Comparison of ENCODE assay signal across 9 cellular contexts in the genomic region with DNA sequence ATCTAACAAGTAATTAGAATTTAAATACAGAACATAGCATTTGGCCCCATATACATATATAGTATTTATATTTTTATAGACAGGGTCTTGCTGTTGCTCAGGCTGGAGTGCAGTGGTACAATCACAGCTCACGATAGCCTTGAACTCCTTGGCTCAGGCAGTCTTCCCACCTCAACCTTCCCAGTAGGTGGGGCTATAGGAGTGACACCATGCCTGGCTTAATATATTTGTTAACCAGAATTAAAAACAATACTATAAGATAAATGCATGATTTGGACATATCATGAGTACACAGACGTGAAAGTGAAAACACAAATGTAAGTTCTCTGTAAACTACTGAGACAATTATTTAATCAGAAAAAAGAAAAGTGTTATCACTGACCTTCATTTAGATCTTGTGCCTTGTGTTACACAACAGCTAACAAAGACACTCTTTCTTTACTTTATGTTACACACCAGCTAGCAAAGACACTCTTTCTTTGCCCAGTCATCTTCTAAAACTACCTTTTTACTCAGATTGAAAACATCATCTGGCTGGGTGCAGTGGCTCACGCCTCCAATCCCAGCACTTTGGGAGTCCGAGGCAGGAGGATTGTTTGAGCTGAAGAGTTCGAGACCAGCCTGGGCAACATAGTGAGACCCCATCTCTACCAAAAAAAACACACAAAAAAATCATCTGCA. TPM values are rescaled to one million over a fixed set of nuclear protein-coding genes. Genes with fewer than 3 reads are reported as not detected.
DNase-seq lines count a peak whose midpoint lies in the region; ATAC-seq, FAIRE-seq and TF ChIP-seq lines count a peak whose summit lies in the region.
"Had no signal": no experiment of that assay in that cellular context is flagged by ENCODE, and none has a peak within 500 bp of the region (broad histone marks: within the 10 kb centered on the region; RNA-seq: fewer than 3 reads in every experiment).

No MANE protein-coding gene starts in this region.

- H2AFZ ChIP-seq in GM12878 (ENCODE audit: control insufficient read depth, low read depth, low read length): no peak overlapping the region

- peak; percentile 18 for FAIRE-seq in GM12878 (lab: Jason Lieb, UNC)

- no peak overlapping the region for H3K4me2 ChIP-seq in GM12878 (ENCODE audit: control insufficient read depth, insufficient read depth)

- H3K9me3 ChIP-seq in CD8-positive, alpha-beta T cell (ENCODE audit: low read length): no peaks in the 10 kb centered on the region
- H3K9me3 ChIP-seq in GM12878 (replicated peaks; ENCODE audit: control insufficient read depth, insufficient read depth, low read length) (no peaks in the 10 kb centered on the region), aorta (ENCODE audit: control insufficient read depth, low read length) (no peaks in the 10 kb centered on the region)

- no peak overlapping the region for H3K9ac ChIP-seq in GM12878 (ENCODE audit: control insufficient read depth, insufficient read depth, low read length)

- CTCF ChIA-PET in CD8-positive, alpha-beta T cell (lab: Charles Lee): interaction anchor here (0.9 to 1.9 kb wide), 4 partner anchors 124 to 331 kb away, joined by 3 to 10 read pairs (median 4); no protein-coding TSS in a partner anchor
- CTCF ChIA-PET in GM12878 (lab: Yijun Ruan, JAX): interaction anchor here (0.9 to 3.2 kb wide), 7 partner anchors 31 to 137 kb away, joined by 3 to 17 read pairs (median 3); no protein-coding TSS in a partner anchor

- TF ChIP-seq RAD21 in GM12878 (IDR thresholded peaks at IDR 0.05; ENCODE audit: insufficient read depth, low read depth, low read length): peak; percentile 39; the same call in 1 of the 2 replicates

- H4K20me1 ChIP-seq in GM12878 (ENCODE audit: control insufficient read depth, insufficient read depth): no peaks in the 10 kb centered on the region

- TF ChIP-seq POLR2A in GM12878 (IDR thresholded peaks at IDR 0.05; ENCODE audit: low read depth, low read length): no peak

- peaks cover 4% of the 10 kb centered on the region for H3K4me1 Mint-ChIP-seq in CD8-positive, alpha-beta T cell (ENCODE audit: low read depth)

- TF ChIP-seq EP300 in GM12878 (IDR thresholded peaks at IDR 0.05; ENCODE audit: borderline replicate concordance in 1 of 2, control insufficient read depth in 1 of 2, low read depth in 2 of 2, low read length in 2 of 2): no peak

- intact Hi-C loops in CD8-positive, alpha-beta T cell (cut with DNase I, micrococcal nuclease): loop anchor here (1.0 kb wide), 2 partner anchors 31 to 136 kb away; no protein-coding TSS in a partner anchor
- intact Hi-C loops in GM12878 (cut with micrococcal nuclease; ENCODE audit: unreplicated experiment): no loop called here
- intact Hi-C loops in aorta (cut with DNase I): loop anchor here in 1 of 2 donors (2.0 kb wide), 1 partner anchor 135 kb away; no protein-coding TSS in a partner anchor

- SMC1A ChIA-PET in GM12878 (lab: Charles Lee; ENCODE audit: uncharacterized antibody, unreplicated experiment): interaction anchor here (0.9 to 2.1 kb wide), 4 partner anchors 15 to 135 kb away, joined by 3 to 9 read pairs (median 4); no protein-coding TSS in a partner anchor

- H3K9me3 Mint-ChIP-seq in CD8-positive, alpha-beta T cell: no peaks in the 10 kb centered on the region
- H3K9me3 Mint-ChIP-seq: activated B cell treated with CpG ODN at 0.5 μM for 24 hours had no signal

- POLR2A ChIA-PET in CD8-positive, alpha-beta T cell (lab: Charles Lee): interaction anchor here (1.1 kb wide), 1 partner anchor 51 kb away, joined by 3 read pairs; no protein-coding TSS in a partner anchor
- POLR2A ChIA-PET in GM12878 (lab: Charles Lee): interaction anchor here (0.7 to 0.9 kb wide), 2 partner anchors 28 to 32 kb away, joined by 3 read pairs; no protein-coding TSS in a partner anchor

- H3K27me3 ChIP-seq in CD8-positive, alpha-beta T cell (ENCODE audit: insufficient read depth, low read length): no peaks in the 10 kb centered on the region
- H3K27me3 ChIP-seq in GM12878 (replicated peaks in 1 of 2; ENCODE audit: control insufficient read depth in 2 of 2, insufficient read depth in 2 of 2, low read length in 1 of 2) (no peaks in the 10 kb centered on the region), aorta (ENCODE audit: control insufficient read depth in 1 of 2, insufficient read depth in 2 of 2, low read length in 1 of 2) (no peaks in the 10 kb centered on the region)

- 86% methylated on average over 5 of the region's 5 CpGs for WGBS in GM12878 (ENCODE audit: insufficient coverage, insufficient replicate concordance, low lambda C conversion rate, missing lambda C conversion rate)
- WGBS in aorta, 2 donors: 75 to 76% methylated on average over 5 of the region's 5 CpGs

- H3K4me3 ChIP-seq in CD8-positive, alpha-beta T cell (ENCODE audit: low read depth, low read length): no peak overlapping the region
- H3K4me3 ChIP-seq in GM12878: no peak overlapping the region
- H3K4me3 ChIP-seq in aorta (ENCODE audit: low read length in 2 of 2): no peak overlapping the region

- H3K27ac Mint-ChIP-seq in CD8-positive, alpha-beta T cell: peak overlapping the region; percentile 32
- H3K27ac Mint-ChIP-seq: activated B cell treated with CpG ODN at 0.5 μM for 24 hours had no signal

- TF ChIP-seq CTCF in CD8-positive, alpha-beta T cell (IDR thresholded peaks at IDR 0.05): peak; percentile 19
- TF ChIP-seq CTCF in GM12878 (IDR thresholded peaks at IDR 0.05 in 2 of 3, conservative IDR thresholded peaks at IDR 0.05 in 1 of 3; ENCODE audit: control insufficient read depth in 2 of 3, extremely low read depth in 1 of 3, insufficient read depth in 1 of 3, low read depth in 3 of 3, low read length in 3 of 3) (peak; percentile 28 to 36 (median 30); a peak in 4 of 6 replicates), omental fat pad (IDR thresholded peaks at IDR 0.05) (no peak)

- peaks cover 76% of the 10 kb centered on the region for H3K36me3 Mint-ChIP-seq in CD8-positive, alpha-beta T cell

- H3K36me3 ChIP-seq in CD8-positive, alpha-beta T cell (ENCODE audit: insufficient read depth, low read length): peaks cover 42% of the 10 kb centered on the region
- H3K36me3 ChIP-seq in GM12878 (ENCODE audit: control insufficient read depth in 2 of 2, insufficient read depth in 2 of 2, low read length in 1 of 2): peaks cover 14 to 22% of the 10 kb centered on the region in 2 experiments; a peak in 3 of 4 replicates
- H3K36me3 ChIP-seq in aorta (ENCODE audit: control insufficient read depth in 1 of 2, insufficient read depth in 2 of 2, low read length in 1 of 2): peaks cover 1 to 4% of the 10 kb centered on the region in 2 donors

- no peak for ATAC-seq in CD8-positive, alpha-beta T cell
- ATAC-seq in GM12878: peak; percentile 48; the same call in 2 of the 3 replicates
- no peak for ATAC-seq in aorta (ENCODE audit: low FRiP score)
- ATAC-seq in omental fat pad (ENCODE audit: low FRiP score): no peak

- H3K4me1 ChIP-seq in CD8-positive, alpha-beta T cell (ENCODE audit: insufficient read depth, low read length): no peaks in the 10 kb centered on the region
- H3K4me1 ChIP-seq in GM12878 (ENCODE audit: control insufficient read depth, insufficient read depth, low read length) (no peaks in the 10 kb centered on the region), aorta (ENCODE audit: control insufficient read depth in 1 of 2, insufficient read depth in 2 of 2, low read length in 2 of 2) (no peaks in the 10 kb centered on the region)

- H3K4me3 Mint-ChIP-seq in CD8-positive, alpha-beta T cell: no peak overlapping the region
- H3K4me3 Mint-ChIP-seq: activated B cell treated with CpG ODN at 0.5 μM for 24 hours had no signal

- RAD21 ChIA-PET in GM12878 (lab: Charles Lee; ENCODE audit: unreplicated experiment): interaction anchor here (0.6 to 1.4 kb wide), 4 partner anchors 32 to 215 kb away, joined by 3 to 4 read pairs (median 3); no protein-coding TSS in a partner anchor

- DNase-seq in CD8-positive, alpha-beta T cell: peak in 1 of 7 experiments; percentile 32
- DNase-seq in HT-29 (ENCODE audit: low spot score): peak; percentile 53
- no peak for DNase-seq in GM12878 (ENCODE audit: low read depth, low spot score)
- DNase-seq in myocyte (ENCODE audit: low read depth): peak; percentile 19
- no peak for DNase-seq in NOMO-1 (lab: John Stamatoyannopoulos, UW; ENCODE audit: unreplicated experiment in 2 of 2)
- DNase-seq in NCI-H774 (lab: John Stamatoyannopoulos, UW): no peak
- no peak for DNase-seq in aorta
- no peak for DNase-seq in omental fat pad (ENCODE audit: low spot score)
- DNase-seq: activated B cell treated with CpG ODN at 0.5 μM for 24 hours had no signal

- in situ Hi-C loops in GM12878 (cut with MboI): no loop called here

- BruUV-seq in GM12878 (replicated peaks; lab: Mats Ljungman, UMichigan): no TSS peak

- no peaks in the 10 kb centered on the region for H3K79me2 ChIP-seq in GM12878 (ENCODE audit: control insufficient read depth, insufficient read depth, low read length)

- no peaks in the 10 kb centered on the region for H3K27me3 Mint-ChIP-seq in CD8-positive, alpha-beta T cell (ENCODE audit: low read depth)
- H3K27me3 Mint-ChIP-seq: activated B cell treated with CpG ODN at 0.5 μM for 24 hours had no signal

- H3K27ac ChIP-seq in CD8-positive, alpha-beta T cell (ENCODE audit: low read depth, low read length): no peak overlapping the region
- H3K27ac ChIP-seq in GM12878 (ENCODE audit: control insufficient read depth, insufficient read depth) (no peak overlapping the region), aorta (ENCODE audit: low read depth in 1 of 2, low read length in 2 of 2) (no peak overlapping the region)

RNA-seq across cellular contexts. Expression of gene CARS2, which starts 22.6 kb away (rescaled TPM):
- total RNA-seq in CD8-positive, alpha-beta T cell: 10 to 100 TPM; 48.2 to 48.8 TPM
- total RNA-seq in HT-29 (2014; rRNA removed; shearing (Covaris generic)): 88.3 and 107 TPM in 2 replicates
- 150 and 160 TPM in 2 replicates for total RNA-seq in GM12878 (2013; cell fraction: nucleolus; rRNA removed)
- total RNA-seq in GM12878 (2014; rRNA removed) (85.6 and 88.3 TPM in 2 replicates), GM12878 (2014; rRNA removed; fragmentation: Illumina TruSeq; extraction: Trizol) (42.4 and 51.1 TPM in 2 replicates), GM12878 (2021) (69.2 and 76.9 TPM in 2 replicates), myocyte (55.8 and 59.6 TPM in 2 replicates), aorta (10 to 100 TPM; 47.3 to 65.5 TPM), omental fat pad (100 to 1,000 TPM in 1 of 4 donors, 10 to 100 TPM in 3; 40.0 to 398 (median 65.2) TPM)
- 54.1 TPM for polyA plus RNA-seq in GM12878 (2011; ENCODE audit: low read depth)
- polyA plus RNA-seq in GM12878 (2011; rRNA removed) (68.5 and 71.9 TPM in 2 replicates), GM12878 (2014; fragmentation: Illumina TruSeq; extraction: Trizol) (27.5 and 38.6 TPM in 2 replicates), GM12878 (2014; fragmentation: Nextera tagmentation; extraction: Ambion mirVana) (1 to 10 TPM; 4.2 to 9.4 TPM), GM12878 (2014; rRNA removed) (95.1 and 113 TPM in 2 replicates), GM12878 (2016; fragmentation: Nextera tagmentation; extraction: Ambion mirVana) (100 to 1,000 TPM in 1 of 2 experiments, 10 to 100 TPM in 1; 54.6 to 101 TPM), aorta (100 to 1,000 TPM in 1 of 2 donors, 10 to 100 TPM in 1; 38.3 to 125 TPM)
- 45.3 and 78.9 TPM in 2 replicates for polyA plus RNA-seq in GM12878 (2011; cell fraction: cytosol; rRNA removed)
- polyA plus RNA-seq in GM12878 (2011; cell fraction: nucleus; rRNA removed): 258 and 286 TPM in 2 replicates
- 59.4 and 61.5 TPM in 2 replicates for polyA plus RNA-seq in GM12878 (2012)
- 38.4 and 48.9 TPM in 2 replicates for polyA minus RNA-seq in GM12878 (2011; rRNA and poly(A)+ RNA removed)
- 17.2 and 23.9 TPM in 2 replicates for polyA minus RNA-seq in GM12878 (2011; cell fraction: cytosol; rRNA and poly(A)+ RNA removed)
- polyA minus RNA-seq in GM12878 (2011; cell fraction: nucleus; rRNA and poly(A)+ RNA removed): 47.6 and 80.1 TPM in 2 replicates
- 46.0 TPM for polyA plus RNA-seq in myocyte (2012)

RNA-seq across cellular contexts. Expression of gene ING1, which starts 30.2 kb away (rescaled TPM):
- total RNA-seq in CD8-positive, alpha-beta T cell: 10 to 100 TPM; 14.9 to 15.6 TPM
- 59.4 and 61.3 TPM in 2 replicates for total RNA-seq in HT-29 (2014; rRNA removed; shearing (Covaris generic))
- total RNA-seq in GM12878 (2013; cell fraction: nucleolus; rRNA removed): 13.0 and 15.9 TPM in 2 replicates
- total RNA-seq in GM12878 (2014; rRNA removed) (14.7 and 15.3 TPM in 2 replicates), GM12878 (2014; rRNA removed; fragmentation: Illumina TruSeq; extraction: Trizol) (7.6 and 8.9 TPM in 2 replicates), GM12878 (2021) (15.8 and 18.2 TPM in 2 replicates), myocyte (7.6 and 9.3 TPM in 2 replicates), aorta (10 to 100 TPM; 10.5 to 10.6 TPM), omental fat pad (10 to 100 TPM; 14.9 to 56.6 (median 20.8) TPM)
- 4.8 TPM for polyA plus RNA-seq in GM12878 (2011; ENCODE audit: low read depth)
- polyA plus RNA-seq in GM12878 (2011; rRNA removed) (11.9 and 16.7 TPM in 2 replicates), GM12878 (2014; fragmentation: Illumina TruSeq; extraction: Trizol) (5.4 and 10.0 TPM in 2 replicates), GM12878 (2014; fragmentation: Nextera tagmentation; extraction: Ambion mirVana) (1 to 10 TPM; 1.3 to 3.0 TPM), GM12878 (2014; rRNA removed) (20.4 and 21.6 TPM in 2 replicates), GM12878 (2016; fragmentation: Nextera tagmentation; extraction: Ambion mirVana) (10 to 100 TPM; 11.4 to 15.5 TPM), aorta (10 to 100 TPM in 1 of 2 donors, 1 to 10 TPM in 1; 7.4 to 16.8 TPM)
- polyA plus RNA-seq in GM12878 (2011; cell fraction: cytosol; rRNA removed): 20.7 and 36.0 TPM in 2 replicates
- polyA plus RNA-seq in GM12878 (2011; cell fraction: nucleus; rRNA removed): 22.1 and 30.6 TPM in 2 replicates
- polyA plus RNA-seq in GM12878 (2012): 18.4 and 22.4 TPM in 2 replicates
- polyA minus RNA-seq in GM12878 (2011; rRNA and poly(A)+ RNA removed): 8.8 and 19.7 TPM in 2 replicates
- 11.6 and 12.2 TPM in 2 replicates for polyA minus RNA-seq in GM12878 (2011; cell fraction: cytosol; rRNA and poly(A)+ RNA removed)
- 6.6 and 16.3 TPM in 2 replicates for polyA minus RNA-seq in GM12878 (2011; cell fraction: nucleus; rRNA and poly(A)+ RNA removed)
- 7.0 TPM for polyA plus RNA-seq in myocyte (2012)

Comparison
In these comparisons a context has a peak if more than half of its experiments do, and no peak if none do; other contexts are left out.
1. DNase-seq: peak in HT-29 (single experiment) and myocyte (single experiment); none in GM12878 (single experiment), NOMO-1 (0 of 2), NCI-H774 (single experiment), aorta (0 of 2) and omental fat pad (single experiment).
2. CTCF ChIP-seq: peak in CD8-positive, alpha-beta T cell (single experiment) and GM12878 (3 of 3); none in omental fat pad (0 of 3).